Comparison of ENCODE assay signal across 8 cellular contexts in the genomic region with DNA sequence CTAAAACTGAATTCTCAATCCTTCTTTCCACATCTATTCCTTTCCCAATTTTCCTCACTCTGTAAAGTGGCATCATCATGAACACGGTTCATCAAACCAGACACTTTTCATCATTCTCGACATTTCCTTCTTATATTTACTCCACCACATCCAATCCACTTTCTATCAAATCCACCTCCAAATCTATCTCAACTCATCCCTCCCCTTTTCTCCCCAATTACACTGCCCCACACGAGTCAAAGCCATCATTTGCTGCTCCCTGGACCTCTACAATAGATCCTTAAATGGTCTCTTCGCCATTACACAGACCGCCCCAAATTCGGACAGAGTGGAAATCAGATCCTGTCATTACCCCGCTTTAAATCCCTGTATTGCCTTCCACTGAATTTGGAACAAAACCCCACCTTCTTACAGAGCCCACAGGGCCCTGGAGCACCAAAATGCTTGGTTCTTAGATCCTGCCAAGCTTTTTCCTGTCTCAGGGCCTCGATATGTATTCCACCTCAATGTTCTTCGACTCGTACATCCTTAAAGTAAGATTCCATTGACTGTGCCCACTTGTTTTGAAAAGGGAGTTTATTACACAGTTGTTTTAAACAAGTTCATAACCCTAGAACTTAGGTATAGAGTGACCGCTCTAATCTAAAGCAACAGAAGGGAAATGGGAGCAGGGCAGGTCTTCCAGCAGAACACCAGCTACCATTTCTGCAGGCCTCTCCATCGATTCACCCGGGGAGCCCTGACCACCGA. TPM values are rescaled to one million over a fixed set of nuclear protein-coding genes. Genes with fewer than 3 reads are reported as not detected.
DNase-seq lines count a peak whose midpoint lies in the region; ATAC-seq and TF ChIP-seq lines count a peak whose summit lies in the region.

No MANE protein-coding gene starts in this region.

- H3K4me3 Mint-ChIP-seq in CD8-positive, alpha-beta memory T cell = peak overlapping the region; percentile 90 to 99 (median 97)

- TF ChIP-seq POLR2A in right lobe of liver (IDR thresholded peaks at IDR 0.05) = no peak

- peaks cover 6 to 24% (median 20%) of the 10 kb centered on the region in 3 donors for H3K36me3 Mint-ChIP-seq in CD8-positive, alpha-beta memory T cell

- ATAC-seq in right lobe of liver (no peak), GM19023 (IDR thresholded peaks at IDR 0.05; ENCODE audit: unreplicated experiment) (no peak)

- WGBS in right lobe of liver (ENCODE audit: insufficient coverage, low coverage, low lambda C conversion rate, missing lambda C conversion rate) = 15% methylated on average over 14 of the region's 14 CpGs

- no peak for TF ChIP-seq CTCF in astrocyte of the cerebellum (IDR thresholded peaks at IDR 0.05; ENCODE audit: low read depth, low read length, missing control alignments)
- TF ChIP-seq CTCF in right lobe of liver (IDR thresholded peaks at IDR 0.05) = no peak
- TF ChIP-seq CTCF in tibial artery (IDR thresholded peaks at IDR 0.05) = no peak

- no peaks in the 10 kb centered on the region for H3K27me3 Mint-ChIP-seq in CD8-positive, alpha-beta memory T cell

- in situ Hi-C loops in astrocyte of the cerebellum (cut with HindIII; ENCODE audit: low sequenced_read_pairs) = no loop called here

- POLR2A ChIA-PET in CD8-positive, alpha-beta memory T cell (lab: Charles Lee) = no interaction called here

- peaks cover 3 to 17% (median 3%) of the 10 kb centered on the region in 5 donors for H3K9me3 Mint-ChIP-seq in CD8-positive, alpha-beta memory T cell

- H3K4me3 ChIP-seq in CD8-positive, alpha-beta memory T cell (ENCODE audit: low read length) = peak overlapping the region; percentile 69
- peak overlapping the region; percentile 91 for H3K4me3 ChIP-seq in Jurkat, Clone E6-1 (ENCODE audit: low read length)
- H3K4me3 ChIP-seq in astrocyte of the cerebellum (ENCODE audit: low read depth, low read length) (peak overlapping the region; percentile 60), right lobe of liver (peak overlapping the region; percentile 69 to 87 (median 72)), tibial artery (peak overlapping the region; percentile 71 to 76)

- CTCF ChIA-PET in CD8-positive, alpha-beta memory T cell (lab: Charles Lee) = interaction anchor here (0.7 to 1.4 kb wide), 2 partner anchors 18 to 46 kb away, joined by 3 to 6 read pairs; no protein-coding TSS in a partner anchor

- no peaks in the 10 kb centered on the region for H3K36me3 ChIP-seq in CD8-positive, alpha-beta memory T cell (ENCODE audit: insufficient read depth, low read length)
- no peaks in the 10 kb centered on the region for H3K36me3 ChIP-seq in right lobe of liver
- no peaks in the 10 kb centered on the region for H3K36me3 ChIP-seq in tibial artery

- no peak for DNase-seq in CD8-positive, alpha-beta memory T cell
- no peak for DNase-seq in Jurkat, Clone E6-1 (ENCODE audit: low read depth, low spot score)
- DNase-seq in astrocyte of the cerebellum (ENCODE audit: low read depth) (no peak), right lobe of liver (no peak), tibial artery (no peak), mucosa of gallbladder (ENCODE audit: low spot score) (no peak), SW 1271 (lab: John Stamatoyannopoulos, UW) (no peak)

- H3K27me3 ChIP-seq in CD8-positive, alpha-beta memory T cell (ENCODE audit: insufficient read depth, low read length, poor library complexity, severe bottlenecking) = no peaks in the 10 kb centered on the region
- no peaks in the 10 kb centered on the region for H3K27me3 ChIP-seq in right lobe of liver
- H3K27me3 ChIP-seq in tibial artery = no peaks in the 10 kb centered on the region

- peaks cover 33% of the 10 kb centered on the region for H3K4me1 ChIP-seq in CD8-positive, alpha-beta memory T cell (ENCODE audit: insufficient read depth, low read length)
- H3K4me1 ChIP-seq in right lobe of liver = peaks cover 0 to 31% (median 0%) of the 10 kb centered on the region in 4 donors
- peaks cover 0 to 14% (median 5%) of the 10 kb centered on the region in 4 donors for H3K4me1 ChIP-seq in tibial artery

- H3K9me3 ChIP-seq in CD8-positive, alpha-beta memory T cell (ENCODE audit: low read length) = no peaks in the 10 kb centered on the region
- H3K9me3 ChIP-seq in right lobe of liver = no peaks in the 10 kb centered on the region
- peaks cover 0 to 5% (median 0%) of the 10 kb centered on the region in 3 donors for H3K9me3 ChIP-seq in tibial artery

- intact Hi-C loops in right lobe of liver (cut with DNase I) = no loop called here
- intact Hi-C loops in tibial artery (cut with DNase I; ENCODE audit: low total_unique reads) = loop anchor here (10.0 kb wide), 3 partner anchors 328 to 562 kb away; a partner anchor contains a TSS

- peaks cover 58 to 74% (median 73%) of the 10 kb centered on the region in 3 donors for H3K4me1 Mint-ChIP-seq in CD8-positive, alpha-beta memory T cell

- peak overlapping the region; percentile 90 for H3K27ac ChIP-seq in CD8-positive, alpha-beta memory T cell (ENCODE audit: low read depth, low read length)
- peak overlapping the region; percentile 91 to 98 (median 96) for H3K27ac ChIP-seq in right lobe of liver
- H3K27ac ChIP-seq in tibial artery = peak overlapping the region; percentile 93 to 97

- peak overlapping the region; percentile 75 to 99 (median 97) for H3K27ac Mint-ChIP-seq in CD8-positive, alpha-beta memory T cell

RNA-seq across cellular contexts. Expression of a gene that starts 0.8 kb away (rescaled TPM):
- total RNA-seq in CD8-positive, alpha-beta memory T cell = 10 to 100 TPM; 72.2 to 72.4 TPM
- polyA plus RNA-seq in CD8-positive, alpha-beta memory T cell = 100 TPM
- 34.9 TPM for polyA plus RNA-seq in Jurkat, Clone E6-1 (2012; ENCODE audit: insufficient read depth, insufficient read length)
- 100 to 1,000 TPM; 312 to 644 (median 421) TPM for total RNA-seq in right lobe of liver
- 84.2 TPM for total RNA-seq in mucosa of gallbladder
